Comparison of ENCODE assay signal across 17 cellular contexts in genomic region chr10:103901299-103901698, GRCh38. TPM values are rescaled to one million over a fixed set of nuclear protein-coding genes. Genes with fewer than 3 reads are reported as not detected.
DNase-seq lines count a peak whose midpoint lies in the region; ATAC-seq and TF ChIP-seq lines count a peak whose summit lies in the region.
"Had no signal": no experiment of that assay in that cellular context is flagged by ENCODE, and none has a peak within 500 bp of the region (broad histone marks: within the 10 kb centered on the region; RNA-seq: fewer than 3 reads in every experiment).

No MANE protein-coding gene starts in this region.

- no peak for TF ChIP-seq CTCF in RWPE2 (IDR thresholded peaks at IDR 0.05; ENCODE audit: poor library complexity, severe bottlenecking)
- no peak for TF ChIP-seq CTCF in colonic mucosa (IDR thresholded peaks at IDR 0.05)
- no peak for TF ChIP-seq CTCF in CD14-positive monocyte (IDR thresholded peaks at IDR 0.05)

- CTCF ChIA-PET in CD8-positive, alpha-beta memory T cell (lab: Charles Lee): interaction anchor here (0.8 to 1.6 kb wide), 9 partner anchors 9 to 373 kb away, joined by 3 to 8 read pairs (median 3); partner anchors contain the start of gene SFR1

- peak overlapping the region; percentile 72 to 89 (median 80) for H3K27ac Mint-ChIP-seq in CD8-positive, alpha-beta memory T cell
- H3K27ac Mint-ChIP-seq in natural killer cell treated with Interleukin-12 subunit alpha and Interleukin-12 subunit beta and Interleukin-15 and Interleukin-18, amount 100 ng/mL, for 72 hours: peak overlapping the region; percentile 62 to 86
- H3K27ac Mint-ChIP-seq in CD14-positive monocyte: peak overlapping the region in 2 of 7 donors; percentile 18 to 57

- WGBS in neuronal stem cell (ENCODE audit: extremely low coverage in 2 of 2, insufficient read length in 2 of 2, insufficient replicate concordance in 1 of 2), 2 donors: no CpG with 5 or more reads among the region's 5 CpGs

- intact Hi-C loops in colonic mucosa (cut with DNase I): no loop called here
- intact Hi-C loops in CD14-positive monocyte (cut with micrococcal nuclease): loop anchor here in 1 of 2 donors (5.0 kb wide), 1 partner anchor 76 kb away; no protein-coding TSS in a partner anchor

- H2BK15ac ChIP-seq in neuronal stem cell (ENCODE audit: low read length): no peak overlapping the region

- no peaks in the 10 kb centered on the region for H3K27me3 ChIP-seq in CD8-positive, alpha-beta memory T cell (ENCODE audit: insufficient read depth, low read length, poor library complexity, severe bottlenecking)
- H3K27me3 ChIP-seq in RWPE2 (ENCODE audit: insufficient read depth, poor library complexity, severe bottlenecking): no peaks in the 10 kb centered on the region
- H3K27me3 ChIP-seq in colonic mucosa: no peaks in the 10 kb centered on the region
- no peaks in the 10 kb centered on the region for H3K27me3 ChIP-seq in neuronal stem cell (ENCODE audit: control insufficient read depth in 3 of 3, insufficient read depth in 3 of 3, low read depth in 1 of 3, low read length in 3 of 3)
- H3K27me3 ChIP-seq: BE2C, right lobe of liver had no signal

- H3K9me3 ChIP-seq in CD8-positive, alpha-beta memory T cell (ENCODE audit: low read length): no peaks in the 10 kb centered on the region
- H3K9me3 ChIP-seq in RWPE2 (ENCODE audit: severe bottlenecking) (no peaks in the 10 kb centered on the region), colonic mucosa (no peaks in the 10 kb centered on the region), neuronal stem cell (replicated peaks in 1 of 2; ENCODE audit: control insufficient read depth in 2 of 2, insufficient read depth in 1 of 2, low read depth in 1 of 2, low read length in 2 of 2) (no peaks in the 10 kb centered on the region)
- H3K9me3 ChIP-seq: BE2C, right lobe of liver had no signal

- no peak overlapping the region for H2AFZ ChIP-seq in neuronal stem cell (ENCODE audit: low read length)

- H3K23ac ChIP-seq in neuronal stem cell (ENCODE audit: low read depth, low read length, poor library complexity): no peak overlapping the region

- H3K14ac ChIP-seq in neuronal stem cell (ENCODE audit: low read length): no peak overlapping the region

- H2BK12ac ChIP-seq in neuronal stem cell (ENCODE audit: low read length): no peak overlapping the region

- H3K9ac ChIP-seq in colonic mucosa (ENCODE audit: low read depth in 2 of 2, low read length in 2 of 2) (no peak overlapping the region), neuronal stem cell (ENCODE audit: low read depth, low read length, poor library complexity) (no peak overlapping the region)
- H3K9ac ChIP-seq: KMS-11 had no signal

- no peak overlapping the region for H2BK5ac ChIP-seq in neuronal stem cell (ENCODE audit: low read length)

- H3K79me1 ChIP-seq in neuronal stem cell (ENCODE audit: low read depth, low read length): no peaks in the 10 kb centered on the region

- H2AK5ac ChIP-seq in neuronal stem cell (ENCODE audit: low read depth, low read length): no peak overlapping the region

- no peak overlapping the region for H3K4me2 ChIP-seq in neuronal stem cell (ENCODE audit: insufficient read depth, low read length, poor library complexity, severe bottlenecking)
- H3K4me2 ChIP-seq: KMS-11 had no signal

- H3K36me3 ChIP-seq in CD8-positive, alpha-beta memory T cell (ENCODE audit: insufficient read depth, low read length): peaks cover 37% of the 10 kb centered on the region
- peaks cover 84% of the 10 kb centered on the region for H3K36me3 ChIP-seq in RWPE2 (ENCODE audit: low read depth)
- peaks cover 3% of the 10 kb centered on the region for H3K36me3 ChIP-seq in colonic mucosa
- peaks cover 3 to 44% of the 10 kb centered on the region in 2 donors for H3K36me3 ChIP-seq in neuronal stem cell (replicated peaks in 1 of 2; ENCODE audit: control insufficient read depth in 2 of 2, insufficient read depth in 2 of 2, low read length in 2 of 2)

- ATAC-seq in RWPE2 (ENCODE audit: low read depth): no peak
- ATAC-seq in natural killer cell treated with Interleukin-12 subunit alpha and Interleukin-12 subunit beta and Interleukin-15 and Interleukin-18, amount 100 ng/mL, for 72 hours: peak; percentile 36 to 68

- H3K4me3 ChIP-seq in CD8-positive, alpha-beta memory T cell (ENCODE audit: low read length): no peak overlapping the region
- H3K4me3 ChIP-seq in RWPE2 (ENCODE audit: severe bottlenecking): no peak overlapping the region
- H3K4me3 ChIP-seq in colonic mucosa: no peak overlapping the region
- H3K4me3 ChIP-seq in neuronal stem cell (ENCODE audit: low read length in 2 of 2): no peak overlapping the region
- H3K4me3 ChIP-seq: right lobe of liver had no signal

- no peaks in the 10 kb centered on the region for H3K9me3 Mint-ChIP-seq in CD8-positive, alpha-beta memory T cell
- no peaks in the 10 kb centered on the region for H3K9me3 Mint-ChIP-seq in natural killer cell treated with Interleukin-12 subunit alpha and Interleukin-12 subunit beta and Interleukin-15 and Interleukin-18, amount 100 ng/mL, for 72 hours
- H3K9me3 Mint-ChIP-seq in CD14-positive monocyte: no peaks in the 10 kb centered on the region
- H3K9me3 Mint-ChIP-seq: dendritic cell treated with granulocyte-macrophage colony-stimulating factor and Interleukin-4, amounts not matched to agents 40 ng/mL and 50 ng/mL, for 4 days had no signal

- peaks cover 21 to 81% (median 29%) of the 10 kb centered on the region in 3 donors for H3K36me3 Mint-ChIP-seq in CD8-positive, alpha-beta memory T cell
- peaks cover 9% of the 10 kb centered on the region for H3K36me3 Mint-ChIP-seq in natural killer cell treated with Interleukin-12 subunit alpha and Interleukin-12 subunit beta and Interleukin-15 and Interleukin-18, amount 100 ng/mL, for 72 hours
- peaks cover 62 to 75% of the 10 kb centered on the region in 2 donors for H3K36me3 Mint-ChIP-seq in CD14-positive monocyte

- no peak overlapping the region for H2BK120ac ChIP-seq in neuronal stem cell (ENCODE audit: low read depth, low read length)

- peaks cover 50 to 64% (median 51%) of the 10 kb centered on the region in 3 donors for H3K4me1 Mint-ChIP-seq in CD8-positive, alpha-beta memory T cell
- peaks cover 19 to 41% of the 10 kb centered on the region in 2 donors for H3K4me1 Mint-ChIP-seq in natural killer cell treated with Interleukin-12 subunit alpha and Interleukin-12 subunit beta and Interleukin-15 and Interleukin-18, amount 100 ng/mL, for 72 hours (ENCODE audit: low read depth in 2 of 2)
- H3K4me1 Mint-ChIP-seq in CD14-positive monocyte: peaks cover 8% of the 10 kb centered on the region

- peaks cover 29% of the 10 kb centered on the region for H3K4me1 ChIP-seq in CD8-positive, alpha-beta memory T cell (ENCODE audit: insufficient read depth, low read length)
- H3K4me1 ChIP-seq in RWPE2 (ENCODE audit: insufficient read depth, poor library complexity, severe bottlenecking) (peaks cover 20% of the 10 kb centered on the region), colonic mucosa (no peaks in the 10 kb centered on the region), neuronal stem cell (ENCODE audit: control insufficient read depth in 2 of 2, insufficient read depth in 1 of 2, low read depth in 1 of 2, low read length in 2 of 2) (peaks cover 2 to 5% of the 10 kb centered on the region in 2 donors)
- H3K4me1 ChIP-seq: right lobe of liver had no signal

- no peak overlapping the region for H4K8ac ChIP-seq in neuronal stem cell (ENCODE audit: low read depth, low read length)

- no peak overlapping the region for H3K4ac ChIP-seq in neuronal stem cell (ENCODE audit: low read length)

- no peak overlapping the region for H4K91ac ChIP-seq in neuronal stem cell (ENCODE audit: low read depth, low read length, poor library complexity)

- POLR2A ChIA-PET in CD8-positive, alpha-beta memory T cell (lab: Charles Lee): interaction anchor here (0.6 kb wide), 2 partner anchors 80 to 219 kb away, joined by 3 to 4 read pairs; no protein-coding TSS in a partner anchor

- H3K27ac ChIP-seq in CD8-positive, alpha-beta memory T cell (ENCODE audit: low read depth, low read length): no peak overlapping the region
- H3K27ac ChIP-seq in RWPE2 (ENCODE audit: poor library complexity, severe bottlenecking): peak overlapping the region; percentile 89
- H3K27ac ChIP-seq in colonic mucosa: no peak overlapping the region
- no peak overlapping the region for H3K27ac ChIP-seq in neuronal stem cell (replicated peaks; ENCODE audit: low read length)
- H3K27ac ChIP-seq: KMS-11, right lobe of liver had no signal

- peak overlapping the region in 6 of 7 donors; percentile 13 to 87 (median 70) for H3K4me3 Mint-ChIP-seq in CD8-positive, alpha-beta memory T cell
- H3K4me3 Mint-ChIP-seq in natural killer cell treated with Interleukin-12 subunit alpha and Interleukin-12 subunit beta and Interleukin-15 and Interleukin-18, amount 100 ng/mL, for 72 hours: peak overlapping the region; percentile 58
- H3K4me3 Mint-ChIP-seq in CD14-positive monocyte: peak overlapping the region in 1 of 2 donors; percentile 37
- H3K4me3 Mint-ChIP-seq: dendritic cell treated with granulocyte-macrophage colony-stimulating factor and Interleukin-4, amounts not matched to agents 40 ng/mL and 50 ng/mL, for 4 days had no signal

- DNase-seq in CD8-positive, alpha-beta memory T cell: peak in 1 of 5 donors; percentile 25
- no peak for DNase-seq in RWPE2 (ENCODE audit: low spot score)
- DNase-seq in colonic mucosa: peak; percentile 13
- DNase-seq in natural killer cell treated with Interleukin-12 subunit alpha and Interleukin-12 subunit beta and Interleukin-15 and Interleukin-18, amount 100 ng/mL, for 72 hours (ENCODE audit: low spot score): no peak
- no peak for DNase-seq in activated effector memory CD4-positive, alpha-beta T cell treated with Interleukin-2 at 50 U/mL for 16 hours
- no peak for DNase-seq in neuronal stem cell (ENCODE audit: low spot score)
- no peak for DNase-seq in CD14-positive monocyte (ENCODE audit: low spot score)
- DNase-seq: activated CD4-positive, alpha-beta T cell treated with anti-CD3 and anti-CD28 coated beads for 4 hours; BE2C; DMS153; GOT3; NCI-H1436; right lobe of liver; SHP77 treated with DMSO at 0.1 percent for 48 hours; T1000 had no signal

- H3K27me3 Mint-ChIP-seq in CD8-positive, alpha-beta memory T cell: peaks cover 0 to under 1% of the 10 kb centered on the region in 2 donors
- H3K27me3 Mint-ChIP-seq in natural killer cell treated with Interleukin-12 subunit alpha and Interleukin-12 subunit beta and Interleukin-15 and Interleukin-18, amount 100 ng/mL, for 72 hours: no peaks in the 10 kb centered on the region
- H3K27me3 Mint-ChIP-seq in CD14-positive monocyte (ENCODE audit: low read depth in 3 of 3): no peaks in the 10 kb centered on the region
- H3K27me3 Mint-ChIP-seq: dendritic cell treated with granulocyte-macrophage colony-stimulating factor and Interleukin-4, amounts not matched to agents 40 ng/mL and 50 ng/mL, for 4 days had no signal

- no peak overlapping the region for H3K18ac ChIP-seq in neuronal stem cell (ENCODE audit: low read length)

RNA-seq across cellular contexts. Expression of gene STN1, which starts 16.7 kb away (rescaled TPM):
- 10 to 100 TPM; 23.6 to 24.5 TPM for total RNA-seq in CD8-positive, alpha-beta memory T cell
- 101 TPM for polyA plus RNA-seq in CD8-positive, alpha-beta memory T cell
- total RNA-seq in colonic mucosa: 10 to 100 TPM; 16.6 to 18.3 TPM
- total RNA-seq in natural killer cell treated with Interleukin-12 subunit alpha and Interleukin-12 subunit beta and Interleukin-15 and Interleukin-18, amount 100 ng/mL, for 72 hours: 10 to 100 TPM; 11.4 to 14.5 TPM
- 17.4 TPM for polyA plus RNA-seq in neuronal stem cell (2013, experiment 1 of 2)
- polyA plus RNA-seq in neuronal stem cell (2013, experiment 2 of 2): 16.7 TPM
- polyA plus RNA-seq in CD14-positive monocyte: 10 to 100 TPM; 35.9 to 37.4 TPM

RNA-seq across cellular contexts. Expression of gene SH3PXD2A, which starts 45.9 kb away (rescaled TPM):
- 1 to 10 TPM; 7.7 to 8.0 TPM for total RNA-seq in CD8-positive, alpha-beta memory T cell
- polyA plus RNA-seq in CD8-positive, alpha-beta memory T cell: 0.48 TPM
- 10 to 100 TPM; 37.5 to 40.8 TPM for total RNA-seq in colonic mucosa
- 1 to 10 TPM; 3.4 to 7.6 TPM for total RNA-seq in natural killer cell treated with Interleukin-12 subunit alpha and Interleukin-12 subunit beta and Interleukin-15 and Interleukin-18, amount 100 ng/mL, for 72 hours
- polyA plus RNA-seq in neuronal stem cell (2013, experiment 1 of 2): 9.8 TPM
- 9.8 TPM for polyA plus RNA-seq in neuronal stem cell (2013, experiment 2 of 2)
- polyA plus RNA-seq in CD14-positive monocyte: under 1 TPM; 0.01 to 0.05 TPM

Comparison
In these comparisons a context has a peak if more than half of its experiments do, and no peak if none do; other contexts are left out.
1. RNA of gene SH3PXD2A, which starts 45.9 kb away (total RNA-seq): 37.5 to 40.8 TPM in colonic mucosa; 7.7 to 8.0 TPM in CD8-positive, alpha-beta memory T cell and 3.4 to 7.6 TPM in natural killer cell treated with Interleukin-12 subunit alpha and Interleukin-12 subunit beta and Interleukin-15 and Interleukin-18, amount 100 ng/mL, for 72 hours; every median in the first group is over 4 times any median in the second.